Comparison of ENCODE assay signal across 20 cellular contexts in the genomic region with DNA sequence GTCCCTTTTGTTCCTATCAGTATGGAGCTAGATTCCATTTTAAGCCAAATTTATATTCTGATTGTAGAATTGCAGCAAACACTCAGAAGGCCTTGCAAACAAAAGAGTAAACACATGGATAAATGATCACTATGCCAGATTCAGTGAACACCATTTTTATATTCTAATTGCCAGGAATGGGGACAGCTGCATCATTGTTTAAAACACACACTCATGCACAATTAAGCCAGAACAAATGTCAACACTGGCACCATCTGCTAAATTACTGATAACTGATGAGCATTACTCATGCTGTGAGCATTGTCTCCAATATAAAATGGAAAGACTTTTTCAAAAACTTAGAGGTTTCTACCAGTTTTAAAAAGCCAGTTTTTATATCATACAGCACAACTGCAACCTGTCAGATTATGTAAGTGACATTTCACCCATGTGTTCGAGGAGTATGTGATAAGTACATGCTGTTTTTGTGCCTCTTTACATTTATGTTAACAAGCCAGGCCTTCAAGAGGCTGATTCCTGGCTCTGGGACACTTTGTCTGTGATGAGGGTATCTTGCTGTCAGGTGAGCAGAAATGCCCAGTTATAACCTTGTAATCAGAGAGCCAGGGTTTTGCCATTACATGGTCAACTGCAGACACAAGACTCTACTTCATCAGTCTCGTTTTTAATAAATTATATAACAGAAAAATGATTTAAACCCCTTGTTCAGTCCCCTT. TPM values are rescaled to one million over a fixed set of nuclear protein-coding genes. Genes with fewer than 3 reads are reported as not detected.
DNase-seq lines count a peak whose midpoint lies in the region; ATAC-seq and TF ChIP-seq lines count a peak whose summit lies in the region.
"Had no signal": no experiment of that assay in that cellular context is flagged by ENCODE, and none has a peak within 500 bp of the region (broad histone marks: within the 10 kb centered on the region; RNA-seq: fewer than 3 reads in every experiment).

No MANE protein-coding gene starts in this region.

- H3K36me3 ChIP-seq in neural progenitor cell, result no peaks in the 10 kb centered on the region

- peak overlapping the region; percentile 18 for H3K4me3 Mint-ChIP-seq in glutamatergic neuron (ENCODE audit: unreplicated experiment)
- no peak overlapping the region for H3K4me3 Mint-ChIP-seq in neural progenitor cell
- H3K4me3 Mint-ChIP-seq: activated CD8-positive, alpha-beta T cell treated with anti-CD3 and anti-CD28 coated beads for 36 hours; activated naive CD8-positive, alpha-beta T cell treated with anti-CD3 and anti-CD28 coated beads, Interleukin-2, amount 10 ng/mL, durations not matched to agents 7 days and 5 days; CD8-positive, alpha-beta memory T cell; IgD-negative memory B cell; naive thymus-derived CD8-positive, alpha-beta T cell; stimulated activated naive CD8-positive, alpha-beta T cell treated with anti-CD3 and anti-CD28 coated beads, Interleukin-15, amount 100 ng/mL, for 72 hours had no signal

- H3K36me3 Mint-ChIP-seq in glutamatergic neuron (ENCODE audit: unreplicated experiment) (peaks cover 5% of the 10 kb centered on the region), neural progenitor cell (no peaks in the 10 kb centered on the region)
- H3K36me3 Mint-ChIP-seq: activated naive CD8-positive, alpha-beta T cell treated with anti-CD3 and anti-CD28 coated beads, Interleukin-2, amount 10 ng/mL, durations not matched to agents 7 days and 5 days; CD8-positive, alpha-beta memory T cell; IgD-negative memory B cell; naive thymus-derived CD8-positive, alpha-beta T cell had no signal

- H3F3A ChIP-seq in neural progenitor cell (ENCODE audit: low read depth), result peaks cover 17% of the 10 kb centered on the region

- H3K27ac ChIP-seq in neural progenitor cell, result no peak overlapping the region
- H3K27ac ChIP-seq: psoas muscle had no signal

- DNase-seq in COLO668 (lab: John Stamatoyannopoulos, UW; ENCODE audit: unreplicated experiment) (peak; percentile 39), NCI-H1417 treated with DMSO at 0.1 percent for 48 hours (lab: John Stamatoyannopoulos, UW) (peak; percentile 95), NCI-H345 treated with DMSO at 0.1 percent for 48 hours (lab: John Stamatoyannopoulos, UW; ENCODE audit: unreplicated experiment) (peak; percentile 92), glutamatergic neuron (no peak), NOMO-1 (lab: John Stamatoyannopoulos, UW; ENCODE audit: unreplicated experiment in 2 of 2) (no peak), T-helper 9 cell (no peak), neural progenitor cell (ENCODE audit: low spot score) (no peak)
- DNase-seq: activated CD8-positive, alpha-beta T cell treated with anti-CD3 and anti-CD28 coated beads for 36 hours; activated naive CD8-positive, alpha-beta T cell treated with anti-CD3 and anti-CD28 coated beads, Interleukin-2, amount 10 ng/mL, durations not matched to agents 7 days and 5 days; CD8-positive, alpha-beta memory T cell; effector memory CD4-positive, alpha-beta T cell; GDM1; naive thymus-derived CD8-positive, alpha-beta T cell; OCI-M1; psoas muscle; stimulated activated naive CD8-positive, alpha-beta T cell treated with anti-CD3 and anti-CD28 coated beads, Interleukin-15, amount 100 ng/mL, for 72 hours had no signal

- no peak overlapping the region for H3K4me2 ChIP-seq in neural progenitor cell

- H3K4me1 Mint-ChIP-seq in glutamatergic neuron (ENCODE audit: low read depth, unreplicated experiment) (peaks cover 19% of the 10 kb centered on the region), neural progenitor cell (peaks cover 7% of the 10 kb centered on the region)

- no peak overlapping the region for H3K27ac Mint-ChIP-seq in glutamatergic neuron (ENCODE audit: unreplicated experiment)
- no peak overlapping the region for H3K27ac Mint-ChIP-seq in neural progenitor cell
- H3K27ac Mint-ChIP-seq: activated CD8-positive, alpha-beta T cell treated with anti-CD3 and anti-CD28 coated beads for 36 hours; activated naive CD8-positive, alpha-beta T cell treated with anti-CD3 and anti-CD28 coated beads, Interleukin-2, amount 10 ng/mL, durations not matched to agents 7 days and 5 days; CD8-positive, alpha-beta memory T cell; IgD-negative memory B cell; naive thymus-derived CD8-positive, alpha-beta T cell; stimulated activated naive CD8-positive, alpha-beta T cell treated with anti-CD3 and anti-CD28 coated beads, Interleukin-15, amount 100 ng/mL, for 72 hours had no signal

- H3K4me3 ChIP-seq in neural progenitor cell, result no peak overlapping the region
- H3K4me3 ChIP-seq: lung, psoas muscle had no signal

- H3K9me3 ChIP-seq in neural progenitor cell (ENCODE audit: low read depth), result no peaks in the 10 kb centered on the region
- H3K9me3 ChIP-seq: psoas muscle had no signal

- no peaks in the 10 kb centered on the region for H3K79me2 ChIP-seq in neural progenitor cell (ENCODE audit: low read depth)

- H2AFZ ChIP-seq in neural progenitor cell (replicated peaks), result no peak overlapping the region

- peaks cover 12% of the 10 kb centered on the region for H3K27me3 Mint-ChIP-seq in glutamatergic neuron (ENCODE audit: unreplicated experiment)
- H3K27me3 Mint-ChIP-seq in neural progenitor cell (ENCODE audit: insufficient read depth, low read depth), result peaks cover 25% of the 10 kb centered on the region

- TF ChIP-seq CTCF in glutamatergic neuron (IDR thresholded peaks at IDR 0.05; ENCODE audit: partially characterized antibody, unreplicated experiment), result no peak
- no peak for TF ChIP-seq CTCF in neural progenitor cell (IDR thresholded peaks at IDR 0.05)

- H3K9ac ChIP-seq in neural progenitor cell, result no peak overlapping the region

- ATAC-seq in GM18520 (IDR thresholded peaks at IDR 0.05; ENCODE audit: unreplicated experiment), result no peak
- ATAC-seq: activated CD8-positive, alpha-beta T cell treated with anti-CD3 and anti-CD28 coated beads for 36 hours; naive thymus-derived CD8-positive, alpha-beta T cell; psoas muscle; SK-N-SH treated with all-trans-retinoic acid at 6 μM for 48 hours; stimulated activated naive CD8-positive, alpha-beta T cell treated with anti-CD3 and anti-CD28 coated beads, Interleukin-15, amount 100 ng/mL, for 72 hours had no signal

- H4K20me1 ChIP-seq in neural progenitor cell (ENCODE audit: low read depth), result peaks cover 18% of the 10 kb centered on the region

- peaks cover 65% of the 10 kb centered on the region for H3K27me3 ChIP-seq in neural progenitor cell

- peaks cover 9% of the 10 kb centered on the region for H3K4me1 ChIP-seq in neural progenitor cell

- H3K9me3 Mint-ChIP-seq in glutamatergic neuron (ENCODE audit: unreplicated experiment) (peaks cover 2% of the 10 kb centered on the region), neural progenitor cell (no peaks in the 10 kb centered on the region)
- H3K9me3 Mint-ChIP-seq: activated CD8-positive, alpha-beta T cell treated with anti-CD3 and anti-CD28 coated beads for 36 hours; activated naive CD8-positive, alpha-beta T cell treated with anti-CD3 and anti-CD28 coated beads, Interleukin-2, amount 10 ng/mL, durations not matched to agents 7 days and 5 days; CD8-positive, alpha-beta memory T cell; IgD-negative memory B cell; naive thymus-derived CD8-positive, alpha-beta T cell; stimulated activated naive CD8-positive, alpha-beta T cell treated with anti-CD3 and anti-CD28 coated beads, Interleukin-15, amount 100 ng/mL, for 72 hours had no signal

RNA-seq across cellular contexts. Expression of gene ST8SIA5, which starts 4.4 kb away (rescaled TPM):
- 0.56 TPM for total RNA-seq in glutamatergic neuron (ENCODE audit: unreplicated experiment)
- total RNA-seq in neural progenitor cell (ENCODE audit: low replicate concordance), result 0.03 and 0.04 TPM in 2 replicates
- total RNA-seq: activated CD8-positive, alpha-beta T cell treated with anti-CD3 and anti-CD28 coated beads for 36 hours; activated naive CD8-positive, alpha-beta T cell treated with anti-CD3 and anti-CD28 coated beads, Interleukin-2, amount 10 ng/mL, durations not matched to agents 7 days and 5 days; CD8-positive, alpha-beta memory T cell had no signal

Comparison
In these comparisons a context has a peak if more than half of its experiments do, and no peak if none do; other contexts are left out.
1. DNase-seq: peak in COLO668 (single experiment), NCI-H1417 treated with DMSO at 0.1 percent for 48 hours (single experiment) and NCI-H345 treated with DMSO at 0.1 percent for 48 hours (single experiment); none in glutamatergic neuron (single experiment), NOMO-1 (0 of 2), T-helper 9 cell (single experiment) and neural progenitor cell (single experiment).